ENCODE assay signal across 22 cellular contexts in genomic region chr1:208524376-208524775, GRCh38.
DNase-seq lines count a peak whose midpoint lies in the region; FAIRE-seq and TF ChIP-seq lines count a peak whose summit lies in the region.
"Had no signal": no experiment of that assay in that cellular context is flagged by ENCODE, and none has a peak within 500 bp of the region (broad histone marks: within the 10 kb centered on the region; RNA-seq: fewer than 3 reads in every experiment).

No MANE protein-coding gene starts in this region.

- no peak overlapping the region for H2BK5ac ChIP-seq in trophoblast cell (ENCODE audit: low read depth, low read length, poor library complexity)

- intact Hi-C loops in A673 (cut with micrococcal nuclease; ENCODE audit: unreplicated experiment): no loop called here

- WGBS in trophoblast cell (ENCODE audit: extremely low coverage, insufficient coverage, insufficient read length): no CpG with 5 or more reads among the region's 4 CpGs

- no peaks in the 10 kb centered on the region for H3K36me3 ChIP-seq in BLaER1
- H3K36me3 ChIP-seq in trophoblast cell (ENCODE audit: control insufficient read depth in 1 of 2, insufficient read depth in 2 of 2, low read length in 2 of 2): no peaks in the 10 kb centered on the region
- H3K36me3 ChIP-seq in A673 (ENCODE audit: insufficient read depth, low read length, poor library complexity, severe bottlenecking): no peaks in the 10 kb centered on the region
- H3K36me3 ChIP-seq: Peyer's patch had no signal

- H3K9me3 Mint-ChIP-seq in glutamatergic neuron (ENCODE audit: unreplicated experiment): peaks cover 3% of the 10 kb centered on the region

- FAIRE-seq in GM19239 (lab: Jason Lieb, UNC): no peak
- FAIRE-seq: A204.1, G401.6 had no signal

- H3K4me2 ChIP-seq in BLaER1 (peak overlapping the region; percentile 62), trophoblast cell (ENCODE audit: low read length) (no peak overlapping the region)

- H4K20me1 ChIP-seq in BLaER1: no peaks in the 10 kb centered on the region

- H3K9ac ChIP-seq in BLaER1: no peak overlapping the region
- no peak overlapping the region for H3K9ac ChIP-seq in trophoblast cell (ENCODE audit: low read length)

- no peak overlapping the region for H2BK120ac ChIP-seq in trophoblast cell (ENCODE audit: insufficient read depth, low read length, poor library complexity)

- H2AK5ac ChIP-seq in trophoblast cell (ENCODE audit: low read length): no peak overlapping the region

- no peak overlapping the region for H3K14ac ChIP-seq in trophoblast cell (ENCODE audit: low read length)

- DNase-seq in amniotic epithelial cell (ENCODE audit: low read depth) (peak; percentile 49), glutamatergic neuron (no peak), trophoblast cell (peak; percentile 46 to 88), GM19239 (ENCODE audit: insufficient read length, low spot score) (no peak), NCI-H1436 (lab: John Stamatoyannopoulos, UW) (no peak), A673 (ENCODE audit: low spot score) (no peak), activated gamma-delta T cell treated with Interleukin-2 at 50 U/mL for 16 hours (no peak)
- DNase-seq: C1 segment of cervical spinal cord; CD8-positive, alpha-beta memory T cell; DMS79; GOT3; Kasumi-1; MM.1S; NCI-H1092; NCI-H146; NCI-H2029 treated with DMSO at 0.1 percent for 48 hours; NCI-H446 treated with DMSO at 0.1 percent for 48 hours; NK-92 treated with Interleukin-12 subunit alpha and Interleukin-12 subunit beta, amount 100 ng/mL, for 24 hours; Peyer's patch had no signal

- no peak overlapping the region for H4K8ac ChIP-seq in trophoblast cell (ENCODE audit: low read depth, low read length)

- H3K27ac ChIP-seq in BLaER1 (0 out of 2 replicates have a peak overlapping the region, but pooled peaks have one; percentile 5), trophoblast cell (ENCODE audit: low read depth, low read length) (no peak overlapping the region), A673 (ENCODE audit: low read depth, low read length, poor library complexity, severe bottlenecking) (no peak overlapping the region)
- H3K27ac ChIP-seq: Peyer's patch had no signal

- H3K9me3 ChIP-seq in BLaER1 (no peaks in the 10 kb centered on the region), trophoblast cell (ENCODE audit: insufficient read depth, low read depth, low read length) (no peaks in the 10 kb centered on the region), A673 (ENCODE audit: low read depth, low read length, poor library complexity, severe bottlenecking) (no peaks in the 10 kb centered on the region)
- H3K9me3 ChIP-seq: Peyer's patch had no signal

- no peak overlapping the region for H2AFZ ChIP-seq in trophoblast cell (ENCODE audit: insufficient read depth, low read length, poor library complexity)

- H3K18ac ChIP-seq in trophoblast cell (ENCODE audit: low read length): no peak overlapping the region

- no peaks in the 10 kb centered on the region for H3K79me2 ChIP-seq in trophoblast cell (ENCODE audit: control insufficient read depth, insufficient read depth, low read length, poor library complexity)

- peaks cover 4% of the 10 kb centered on the region for H3K27me3 Mint-ChIP-seq in glutamatergic neuron (ENCODE audit: unreplicated experiment)

- peak overlapping the region; percentile 42 for H2BK12ac ChIP-seq in trophoblast cell (ENCODE audit: low read length)

- no peak overlapping the region for H4K12ac ChIP-seq in trophoblast cell (ENCODE audit: low read depth, low read length)

- H3K4ac ChIP-seq in trophoblast cell (ENCODE audit: low read depth, low read length): no peak overlapping the region

- TF ChIP-seq CTCF in glutamatergic neuron (IDR thresholded peaks at IDR 0.05; ENCODE audit: partially characterized antibody, unreplicated experiment): no peak
- TF ChIP-seq CTCF in A673 (conservative IDR thresholded peaks at IDR 0.05; ENCODE audit: low read depth, low read length): no peak

- CTCF ChIA-PET in A673 (lab: Charles Lee): no interaction called here

- no peak overlapping the region for H4K91ac ChIP-seq in trophoblast cell (ENCODE audit: low read depth, low read length)

- POLR2A ChIA-PET in A673 (lab: Charles Lee; ENCODE audit: low non-redundant PET): no interaction called here

- no peak overlapping the region for H3K23ac ChIP-seq in trophoblast cell (ENCODE audit: low read length)

- H3K4me3 Mint-ChIP-seq in glutamatergic neuron (ENCODE audit: unreplicated experiment): no peak overlapping the region
- H3K4me3 Mint-ChIP-seq: CD8-positive, alpha-beta memory T cell had no signal

- H3K4me1 ChIP-seq in BLaER1 (peaks cover 67% of the 10 kb centered on the region), trophoblast cell (ENCODE audit: control insufficient read depth in 1 of 2, insufficient read depth in 2 of 2, low read length in 2 of 2) (peaks cover 0 to 4% of the 10 kb centered on the region in 2 experiments), A673 (ENCODE audit: insufficient read depth, low read length, poor library complexity, severe bottlenecking) (no peaks in the 10 kb centered on the region)
- H3K4me1 ChIP-seq: Peyer's patch had no signal

- H3K4me3 ChIP-seq in BLaER1 (no peak overlapping the region), trophoblast cell (ENCODE audit: low read depth, low read length) (no peak overlapping the region), A673 (ENCODE audit: low read depth, low read length, poor library complexity, severe bottlenecking) (no peak overlapping the region)
- H3K4me3 ChIP-seq: Peyer's patch had no signal

- BruUV-seq in A673 (replicated peaks; lab: Mats Ljungman, UMichigan): no TSS peak

- H3K4me1 Mint-ChIP-seq in glutamatergic neuron (ENCODE audit: low read depth, unreplicated experiment): peaks cover 44% of the 10 kb centered on the region

- H3K27ac Mint-ChIP-seq in glutamatergic neuron (ENCODE audit: unreplicated experiment): peak overlapping the region; percentile 83
- H3K27ac Mint-ChIP-seq: CD8-positive, alpha-beta memory T cell had no signal

- peaks cover 2% of the 10 kb centered on the region for H3K79me1 ChIP-seq in trophoblast cell (ENCODE audit: low read length)

- no peaks in the 10 kb centered on the region for H3K27me3 ChIP-seq in BLaER1
- no peaks in the 10 kb centered on the region for H3K27me3 ChIP-seq in trophoblast cell (ENCODE audit: insufficient read depth, low read length)
- peaks cover 21% of the 10 kb centered on the region for H3K27me3 ChIP-seq in A673 (replicated peaks; ENCODE audit: insufficient read depth, low read depth, low read length, poor library complexity)
- H3K27me3 ChIP-seq: Peyer's patch had no signal

- H3K36me3 Mint-ChIP-seq in glutamatergic neuron (ENCODE audit: unreplicated experiment): no peaks in the 10 kb centered on the region
- H3K36me3 Mint-ChIP-seq: CD8-positive, alpha-beta memory T cell had no signal

Comparison
In these comparisons a context has a peak if more than half of its experiments do, and no peak if none do; other contexts are left out.
1. DNase-seq: peak in amniotic epithelial cell (single experiment) and trophoblast cell (2 of 2); none in glutamatergic neuron (single experiment), GM19239 (single experiment), NCI-H1436 (single experiment), A673 (single experiment) and activated gamma-delta T cell treated with Interleukin-2 at 50 U/mL for 16 hours (single experiment).